In the genomic region with DNA sequence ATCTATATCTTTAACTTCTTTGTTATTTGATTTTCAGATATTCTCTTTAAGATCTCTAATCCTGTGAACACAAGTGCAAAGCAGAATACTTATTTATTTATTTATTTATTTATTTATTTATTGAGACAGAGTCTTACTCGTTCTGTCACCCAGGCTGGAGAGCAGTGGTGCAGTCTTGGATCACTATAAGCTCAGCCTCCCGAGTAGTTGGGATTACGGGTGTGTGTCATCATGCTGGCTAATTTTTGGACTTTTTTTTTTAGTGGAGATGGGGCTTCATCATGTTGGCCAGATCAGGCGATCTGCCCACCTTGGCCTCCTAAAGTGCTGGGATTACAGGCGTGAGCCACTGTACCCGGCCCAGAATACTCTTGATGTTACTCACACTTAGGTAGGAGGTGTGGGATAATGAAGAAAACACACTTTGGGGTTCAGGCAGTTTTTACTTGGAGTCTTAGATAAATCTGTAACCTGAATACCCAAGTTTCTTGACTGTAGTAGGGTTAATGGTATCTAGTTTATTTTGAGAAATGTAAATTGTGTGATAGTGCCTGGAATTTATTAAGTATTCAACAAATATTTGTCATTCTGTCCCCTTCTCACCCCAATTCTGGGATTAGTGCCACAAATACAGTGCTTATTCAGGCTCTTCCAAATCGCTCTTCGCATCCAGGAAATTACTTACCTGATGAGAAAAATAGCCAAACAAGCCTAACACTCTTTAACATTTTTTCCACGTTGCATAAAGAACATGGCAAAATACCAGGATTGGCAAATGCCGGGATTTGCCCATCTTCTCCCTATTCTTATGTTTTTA, we compare ENCODE assay signal across 28 cellular contexts. TPM values are rescaled to one million over a fixed set of nuclear protein-coding genes. Genes with fewer than 3 reads are reported as not detected.
DNase-seq lines count a peak whose midpoint lies in the region; ATAC-seq and TF ChIP-seq lines count a peak whose summit lies in the region.
"Had no signal": no experiment of that assay in that cellular context is flagged by ENCODE, and none has a peak within 500 bp of the region (broad histone marks: within the 10 kb centered on the region; RNA-seq: fewer than 3 reads in every experiment).

No MANE protein-coding gene starts in this region.

- peak overlapping the region; percentile 49 to 53 for H3K27ac ChIP-seq in ascending aorta

- peak overlapping the region; percentile 37 for H3K27ac Mint-ChIP-seq in activated T-cell treated with anti-CD3 and anti-CD28 coated beads, Interleukin-2, amount 50 U/mL, for 24 hours
- no peak overlapping the region for H3K27ac Mint-ChIP-seq in T-cell
- H3K27ac Mint-ChIP-seq: activated naive CD4-positive, alpha-beta T cell treated with anti-CD3 and anti-CD28 coated beads, Interleukin-2, amount 50 U/mL, for 72 hours; CD8-positive, alpha-beta T cell; HFFc6; progenitor cell of endocrine pancreas; stimulated activated memory B cell treated with anti-CD40 and anti-IgM and Interleukin-4, amounts not matched to agents 10 μg/mL and 1 μg/mL and 100 μg/mL, for 72 hours had no signal

- no peaks in the 10 kb centered on the region for H3K9me3 Mint-ChIP-seq in activated T-cell treated with anti-CD3 and anti-CD28 coated beads, Interleukin-2, amount 50 U/mL, for 24 hours
- H3K9me3 Mint-ChIP-seq in T-cell = no peaks in the 10 kb centered on the region
- H3K9me3 Mint-ChIP-seq: activated naive CD4-positive, alpha-beta T cell treated with anti-CD3 and anti-CD28 coated beads, Interleukin-2, amount 50 U/mL, for 72 hours; HFFc6; stimulated activated memory B cell treated with anti-CD40 and anti-IgM and Interleukin-4, amounts not matched to agents 10 μg/mL and 1 μg/mL and 100 μg/mL, for 72 hours had no signal

- no peak for DNase-seq in activated T-cell treated with anti-CD3 and anti-CD28 coated beads, Interleukin-2, amount 50 U/mL, for 24 hours
- DNase-seq in activated T-cell treated with anti-CD3 and anti-CD28 coated beads for 4 hours (no peak), ascending aorta (ENCODE audit: low spot score in 2 of 2) (no peak), fibroblast of the aortic adventitia (ENCODE audit: low read depth) (peak; percentile 23), pons (ENCODE audit: low spot score) (peak; percentile 13), T-cell (no peak), ecto neural progenitor cell (ENCODE audit: low spot score) (no peak), NCI-H82 (lab: John Stamatoyannopoulos, UW) (no peak)
- DNase-seq: 8988T; activated CD4-positive, alpha-beta T cell treated with anti-CD3 and anti-CD28 coated beads, Interleukin-2, amount 50 U/mL, for 48 hours; activated CD4-positive, CD25-positive, alpha-beta regulatory T cell; activated CD8-positive, alpha-beta memory T cell treated with anti-CD3 and anti-CD28 coated beads, Interleukin-2, amount 50 U/mL, for 4 hours; caudate nucleus; CD8-positive, alpha-beta T cell; head of caudate nucleus; HFFc6; NCI-H1105 treated with DMSO at 0.1 percent for 48 hours; NCI-H2081; NCI-H446; RPMI8226; stimulated activated CD4-positive, alpha-beta T cell treated with anti-CD3 and anti-CD28 coated beads, Interleukin-4, amount 100 ng/mL, for 4 hours; T-helper 1 cell had no signal

- H3K36me3 Mint-ChIP-seq in activated T-cell treated with anti-CD3 and anti-CD28 coated beads, Interleukin-2, amount 50 U/mL, for 24 hours (ENCODE audit: low read depth) = peaks cover 95% of the 10 kb centered on the region
- H3K36me3 Mint-ChIP-seq in T-cell = peaks cover 62% of the 10 kb centered on the region

- H3K9me3 ChIP-seq in ascending aorta = no peaks in the 10 kb centered on the region

- no peaks in the 10 kb centered on the region for H3K27me3 Mint-ChIP-seq in activated T-cell treated with anti-CD3 and anti-CD28 coated beads, Interleukin-2, amount 50 U/mL, for 24 hours
- H3K27me3 Mint-ChIP-seq in T-cell = no peaks in the 10 kb centered on the region
- H3K27me3 Mint-ChIP-seq: progenitor cell of endocrine pancreas; stimulated activated memory B cell treated with anti-CD40 and anti-IgM and Interleukin-4, amounts not matched to agents 10 μg/mL and 1 μg/mL and 100 μg/mL, for 72 hours had no signal

- intact Hi-C loops in ascending aorta (cut with DNase I) = no loop called here

- peaks cover 13% of the 10 kb centered on the region for H3K4me1 Mint-ChIP-seq in activated T-cell treated with anti-CD3 and anti-CD28 coated beads, Interleukin-2, amount 50 U/mL, for 24 hours (ENCODE audit: low read depth)
- peaks cover 14 to 20% (median 16%) of the 10 kb centered on the region in 3 donors for H3K4me1 Mint-ChIP-seq in T-cell
- H3K4me1 Mint-ChIP-seq: stimulated activated memory B cell treated with anti-CD40 and anti-IgM and Interleukin-4, amounts not matched to agents 10 μg/mL and 1 μg/mL and 100 μg/mL, for 72 hours had no signal

- no peaks in the 10 kb centered on the region for H3K27me3 ChIP-seq in ascending aorta

- H3K4me3 Mint-ChIP-seq in activated T-cell treated with anti-CD3 and anti-CD28 coated beads, Interleukin-2, amount 50 U/mL, for 24 hours = no peak overlapping the region
- H3K4me3 Mint-ChIP-seq in T-cell = no peak overlapping the region
- H3K4me3 Mint-ChIP-seq: CD8-positive, alpha-beta T cell; HFFc6; stimulated activated memory B cell treated with anti-CD40 and anti-IgM and Interleukin-4, amounts not matched to agents 10 μg/mL and 1 μg/mL and 100 μg/mL, for 72 hours had no signal

- TF ChIP-seq CTCF in ascending aorta (IDR thresholded peaks at IDR 0.05) (no peak), fibroblast of the aortic adventitia (IDR thresholded peaks at IDR 0.05; ENCODE audit: insufficient read depth, low read length) (no peak)

- H3K36me3 ChIP-seq in ascending aorta = peaks cover 35 to 60% of the 10 kb centered on the region in 2 donors

- no peak for ATAC-seq in T-cell (replicated peaks in 1 of 4)
- ATAC-seq: activated naive CD4-positive, alpha-beta T cell treated with anti-CD3 and anti-CD28 coated beads, Interleukin-2, amount 50 U/mL, for 72 hours; CD8-positive, alpha-beta T cell; sciatic nerve; stimulated activated memory B cell treated with anti-CD40 and anti-IgM and Interleukin-4, amounts not matched to agents 10 μg/mL and 1 μg/mL and 100 μg/mL, for 72 hours had no signal

- peaks cover 4 to 19% of the 10 kb centered on the region in 2 donors for H3K4me1 ChIP-seq in ascending aorta

- no peak overlapping the region for H3K4me3 ChIP-seq in ascending aorta
- no peak overlapping the region for H3K4me3 ChIP-seq in fibroblast of the aortic adventitia (ENCODE audit: low read depth, low read length)

- CTCF ChIA-PET in T-cell (lab: Charles Lee) = no interaction called here

- POLR2A ChIA-PET in T-cell (lab: Charles Lee) = interaction anchor here (0.6 to 1.0 kb wide), 2 partner anchors 33 to 380 kb away, joined by 3 to 4 read pairs; no protein-coding TSS in a partner anchor

RNA-seq across cellular contexts. Expression of a gene that starts 33.0 kb away (rescaled TPM):
- total RNA-seq in ascending aorta = 20.6 TPM
- 92.1 and 260 TPM in 2 replicates for total RNA-seq in fibroblast of the aortic adventitia (ENCODE audit: low replicate concordance)
- 10 to 100 TPM; 47.7 to 55.6 (median 51.4) TPM for total RNA-seq in T-cell

RNA-seq across cellular contexts. Expression of a gene that starts 44.4 kb away (rescaled TPM):
- total RNA-seq in ascending aorta (5.7 TPM), fibroblast of the aortic adventitia (ENCODE audit: low replicate concordance) (0.82 and 1.8 TPM in 2 replicates), T-cell (10 to 100 TPM in 1 of 5 donors, 1 to 10 TPM in 4; 2.9 to 12.2 (median 5.9) TPM)
- total RNA-seq: HFFc6, LHCN-M2, myocyte had no signal

Comparison
In these comparisons a context has a peak if more than half of its experiments do, and no peak if none do; other contexts are left out.
1. DNase-seq: peak in fibroblast of the aortic adventitia (single experiment) and pons (single experiment); none in activated T-cell treated with anti-CD3 and anti-CD28 coated beads, Interleukin-2, amount 50 U/mL, for 24 hours (single experiment), activated T-cell treated with anti-CD3 and anti-CD28 coated beads for 4 hours (single experiment), ascending aorta (0 of 2), T-cell (0 of 34), ecto neural progenitor cell (single experiment) and NCI-H82 (single experiment).